ENCODE assay signal across 1 cellular context in genomic region chr12:286531-287300, GRCh38.
TF ChIP-seq lines count a peak whose summit lies in the region.

No MANE protein-coding gene starts in this region.

TF ChIP-seq in GM12878, 131 proteins besides CTCF, POLR2A, EP300 and RAD21:
- TF ChIP-seq SMAD1 (IDR thresholded peaks at IDR 0.05; ENCODE audit: low read depth, partially characterized antibody) (no peak), BMI1 (IDR thresholded peaks at IDR 0.05; ENCODE audit: borderline replicate concordance) (no peak), SUZ12 (IDR thresholded peaks at IDR 0.05; ENCODE audit: unreplicated experiment) (no peak), YBX1 (IDR thresholded peaks at IDR 0.05) (no peak), CREB1 (IDR thresholded peaks at IDR 0.05; ENCODE audit: low read depth) (no peak), RUNX3 (IDR thresholded peaks at IDR 0.05; ENCODE audit: low read length) (peak; percentile 55; the same call in 1 of the 2 replicates), IKZF2 (IDR thresholded peaks at IDR 0.05) (no peak), JUNB (IDR thresholded peaks at IDR 0.05) (peak; percentile 43; the same call in 1 of the 2 replicates), ATF2 (IDR thresholded peaks at IDR 0.05; ENCODE audit: low read length) (no peak), ATF3 (IDR thresholded peaks at IDR 0.05; ENCODE audit: borderline replicate concordance, extremely low read depth, low read depth, low read length) (no peak), ZBED1 (IDR thresholded peaks at IDR 0.05; ENCODE audit: borderline replicate concordance) (no peak), SRF (IDR thresholded peaks at IDR 0.05; ENCODE audit: low read depth in 2 of 2, low read length in 2 of 2) (no peak), ZBTB4 (CRISPR knock-in tag; IDR thresholded peaks at IDR 0.05) (no peak)
